ENCODE assay signal across 7 cellular contexts in genomic region chr18:80109676-80110078, GRCh38. TPM values are rescaled to one million over a fixed set of nuclear protein-coding genes. Genes with fewer than 3 reads are reported as not detected.
DNase-seq lines count a peak whose midpoint lies in the region; ATAC-seq and TF ChIP-seq lines count a peak whose summit lies in the region.

No MANE protein-coding gene starts in this region.

- H3K27ac ChIP-seq in HL-60 (replicated peaks) (no peak overlapping the region; the same call in 1 of the 2 replicates), mesenchymal stem cell (ENCODE audit: low read length, poor library complexity, severe bottlenecking) (no peak overlapping the region), thymus (ENCODE audit: low read depth) (peak overlapping the region; percentile 78)
- H3K27ac ChIP-seq in effector memory CD4-positive, alpha-beta T cell (ENCODE audit: insufficient read depth, low read length, poor library complexity, severe bottlenecking), result peak overlapping the region; percentile 85

- H3K79me1 ChIP-seq in mesenchymal stem cell (replicated peaks; ENCODE audit: low read length, poor library complexity, severe bottlenecking), result no peaks in the 10 kb centered on the region

- H2BK5ac ChIP-seq in mesenchymal stem cell (ENCODE audit: low read depth, low read length, poor library complexity, severe bottlenecking), result no peak overlapping the region

- H3K23ac ChIP-seq in mesenchymal stem cell (ENCODE audit: low read length in 2 of 2), result no peak overlapping the region

- peak overlapping the region; percentile 88 for H3K4me2 ChIP-seq in mesenchymal stem cell (ENCODE audit: low read length, poor library complexity, severe bottlenecking)

- no peaks in the 10 kb centered on the region for H3K36me3 ChIP-seq in effector memory CD4-positive, alpha-beta T cell (ENCODE audit: control insufficient read depth, insufficient read depth, low read length)
- H3K36me3 ChIP-seq in mesenchymal stem cell (ENCODE audit: control insufficient read depth in 1 of 2, insufficient read depth in 2 of 2, low read depth in 1 of 2, low read length in 2 of 2) (no peaks in the 10 kb centered on the region), thymus (ENCODE audit: control insufficient read depth, insufficient read depth) (no peaks in the 10 kb centered on the region)

- H2BK15ac ChIP-seq in mesenchymal stem cell (ENCODE audit: low read depth, poor library complexity, severe bottlenecking), result peak overlapping the region; percentile 62

- no peak overlapping the region for H2AK5ac ChIP-seq in mesenchymal stem cell (ENCODE audit: low read length, severe bottlenecking)

- H3K9me3 ChIP-seq in effector memory CD4-positive, alpha-beta T cell (ENCODE audit: control insufficient read depth, low read length), result no peaks in the 10 kb centered on the region
- H3K9me3 ChIP-seq in mesenchymal stem cell (ENCODE audit: control insufficient read depth, low read length), result no peaks in the 10 kb centered on the region
- no peaks in the 10 kb centered on the region for H3K9me3 ChIP-seq in thymus (ENCODE audit: control insufficient read depth)

- peak overlapping the region in 1 of 2 experiments; percentile 25 for H2BK12ac ChIP-seq in mesenchymal stem cell (ENCODE audit: low read length in 2 of 2)

- H2AFZ ChIP-seq in mesenchymal stem cell (ENCODE audit: low read depth, low read length), result no peak overlapping the region

- peak overlapping the region; percentile 99 for H2BK120ac ChIP-seq in mesenchymal stem cell (ENCODE audit: low read depth, low read length)

- peaks cover 16% of the 10 kb centered on the region for H3K4me1 ChIP-seq in effector memory CD4-positive, alpha-beta T cell (ENCODE audit: control insufficient read depth, insufficient read depth, low read length, poor library complexity, severe bottlenecking)
- H3K4me1 ChIP-seq in mesenchymal stem cell (ENCODE audit: control insufficient read depth, insufficient read depth, low read depth, low read length), result peaks cover 7% of the 10 kb centered on the region
- peaks cover 8% of the 10 kb centered on the region for H3K4me1 ChIP-seq in thymus (ENCODE audit: control insufficient read depth, insufficient read depth, low read length)

- H3K18ac ChIP-seq in mesenchymal stem cell (ENCODE audit: low read depth in 1 of 2, low read length in 2 of 2), result peak overlapping the region; percentile 87 to 93

- ATAC-seq in GM19397 (IDR thresholded peaks at IDR 0.05; ENCODE audit: unreplicated experiment), result peak; percentile 27

- TF ChIP-seq CTCF in HL-60 (IDR thresholded peaks at IDR 0.05; ENCODE audit: insufficient read depth, low read length), result no peak

- H3K27me3 ChIP-seq in HL-60 (ENCODE audit: insufficient read depth, poor library complexity, severe bottlenecking) (no peaks in the 10 kb centered on the region), mesenchymal stem cell (ENCODE audit: control insufficient read depth in 1 of 2, insufficient read depth in 1 of 2, low read length in 2 of 2) (no peaks in the 10 kb centered on the region), thymus (ENCODE audit: control insufficient read depth, insufficient read depth) (no peaks in the 10 kb centered on the region)
- H3K27me3 ChIP-seq in effector memory CD4-positive, alpha-beta T cell (replicated peaks; ENCODE audit: control insufficient read depth, insufficient read depth, low read length, poor library complexity, severe bottlenecking), result no peaks in the 10 kb centered on the region

- H4K91ac ChIP-seq in mesenchymal stem cell (ENCODE audit: low read length), result no peak overlapping the region

- peak overlapping the region; percentile 35 to 77 for H3K4ac ChIP-seq in mesenchymal stem cell (ENCODE audit: low read depth in 1 of 2, low read length in 2 of 2)

- WGBS in mesenchymal stem cell, result under 1% methylated on average over 32 of the region's 34 CpGs
- WGBS in thymus, result under 1% methylated on average over 34 of the region's 34 CpGs

- DNase-seq in DMS79 treated with DMSO at 0.1 percent for 48 hours (lab: John Stamatoyannopoulos, UW) (peak; percentile 17), HL-60 (ENCODE audit: low read depth in 1 of 2, low spot score in 1 of 2) (peak in 1 of 2 experiments; percentile 24), SW480 (ENCODE audit: low spot score) (peak; percentile 17), mesenchymal stem cell (peak; percentile 68)
- DNase-seq in effector memory CD4-positive, alpha-beta T cell, result peak in 2 of 3 donors; percentile 20 to 26

- peak overlapping the region; percentile 94 for H3K9ac ChIP-seq in mesenchymal stem cell (ENCODE audit: low read length)

- H3K4me3 ChIP-seq in HL-60 (replicated peaks; ENCODE audit: insufficient read depth, low read length), result peak overlapping the region; percentile 92
- H3K4me3 ChIP-seq in effector memory CD4-positive, alpha-beta T cell (ENCODE audit: insufficient read depth, low read depth, low read length, poor library complexity, severe bottlenecking), result peak overlapping the region; percentile 75
- peak overlapping the region; percentile 86 to 92 for H3K4me3 ChIP-seq in mesenchymal stem cell (ENCODE audit: insufficient read depth in 1 of 2, low read depth in 1 of 2, low read length in 2 of 2)
- peak overlapping the region; percentile 83 for H3K4me3 ChIP-seq in thymus (ENCODE audit: low read length)

- peak overlapping the region; percentile 55 for H4K8ac ChIP-seq in mesenchymal stem cell (ENCODE audit: low read length)

- no peak overlapping the region for H3K14ac ChIP-seq in mesenchymal stem cell (ENCODE audit: low read length in 2 of 2)

RNA-seq across cellular contexts. Expression of gene ADNP2, which starts 0.6 kb away (rescaled TPM):
- polyA plus RNA-seq in mesenchymal stem cell (2013, experiment 1 of 2), result 13.5 TPM
- polyA plus RNA-seq in mesenchymal stem cell (2013, experiment 2 of 2), result 14.4 TPM
- 9.7 TPM for polyA plus RNA-seq in thymus

Comparison
In these comparisons a context has a peak if more than half of its experiments do, and no peak if none do; other contexts are left out.
1. H3K27ac ChIP-seq: peak in effector memory CD4-positive, alpha-beta T cell (single experiment) and thymus (single experiment); none in HL-60 (single experiment) and mesenchymal stem cell (single experiment).
2. Peak in every context shown above with its lines, with median percentiles within 50 percentile points of each other: H3K4me3 ChIP-seq.